ENCODE assay signal across 10 cellular contexts in the genomic region with DNA sequence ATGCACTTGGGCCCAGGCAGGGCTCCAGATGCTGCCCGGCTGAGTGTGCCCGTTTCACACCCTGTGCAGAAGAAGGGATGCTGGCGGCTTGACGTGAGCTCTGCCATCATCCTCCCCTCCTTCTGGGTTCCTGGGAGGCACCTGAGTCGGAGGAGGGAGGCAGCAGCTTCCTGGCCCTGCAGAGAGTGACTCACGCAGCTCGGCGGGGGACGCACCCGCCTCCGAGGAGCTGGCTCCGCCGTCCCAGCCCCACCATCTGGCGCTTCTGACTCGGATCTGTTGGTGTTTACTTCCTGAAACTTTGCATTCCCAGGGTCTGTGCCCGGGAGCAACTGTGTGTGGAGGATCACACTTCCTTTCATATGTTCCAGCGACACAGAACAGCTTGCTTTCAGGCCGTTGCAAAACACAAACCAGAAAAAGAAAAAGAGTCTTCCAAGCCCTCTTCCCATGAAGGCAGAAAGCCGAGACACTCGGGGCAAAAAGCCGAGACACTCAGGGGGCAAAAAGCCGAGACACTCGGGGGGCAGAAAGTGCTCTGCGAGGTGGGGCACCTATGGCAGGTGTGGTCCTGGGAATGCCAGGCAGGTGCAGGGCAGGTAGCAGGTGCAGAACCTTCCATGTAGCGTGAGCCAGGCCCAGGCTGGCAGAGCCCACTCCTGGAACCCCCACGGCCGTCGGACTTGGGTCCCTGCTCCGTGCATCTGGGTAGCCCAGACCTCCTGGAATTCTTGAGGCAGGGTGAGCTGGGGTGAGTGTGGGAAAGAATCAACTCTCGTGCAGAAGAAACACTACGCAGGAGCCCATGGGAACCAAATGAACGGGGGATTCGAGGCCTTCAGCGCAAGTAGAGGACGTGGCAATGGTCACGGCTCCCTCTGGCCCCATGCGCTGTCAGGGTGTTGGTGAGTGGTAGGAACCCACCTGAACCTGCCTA. TPM values are rescaled to one million over a fixed set of nuclear protein-coding genes. Genes with fewer than 3 reads are reported as not detected.
DNase-seq lines count a peak whose midpoint lies in the region; ATAC-seq and TF ChIP-seq lines count a peak whose summit lies in the region.
"Had no signal": no experiment of that assay in that cellular context is flagged by ENCODE, and none has a peak within 500 bp of the region (broad histone marks: within the 10 kb centered on the region; RNA-seq: fewer than 3 reads in every experiment).

No MANE protein-coding gene starts in this region.

- no peaks in the 10 kb centered on the region for H3K36me3 ChIP-seq in Panc1 (ENCODE audit: control insufficient read depth, insufficient read depth, low read length)
- H3K36me3 ChIP-seq in fibroblast of lung (ENCODE audit: control insufficient read depth, insufficient read depth, low read length) = no peaks in the 10 kb centered on the region

- H3K4me1 ChIP-seq in Panc1 (ENCODE audit: control insufficient read depth, insufficient read depth, low read length) = peaks cover 3% of the 10 kb centered on the region; the same call in 1 of the 2 replicates
- no peaks in the 10 kb centered on the region for H3K4me1 ChIP-seq in fibroblast of lung (ENCODE audit: control insufficient read depth, extremely low read depth, insufficient read depth, low read length)

- H3K4me3 ChIP-seq in Panc1 (ENCODE audit: low read depth in 2 of 2, low read length in 2 of 2) (peak overlapping the region in 1 of 2 experiments; percentile 7; a peak in 1 of 4 replicates), fibroblast of lung (replicated peaks in 1 of 4; ENCODE audit: control extremely low read depth in 1 of 4, insufficient read depth in 1 of 4, low read depth in 3 of 4, low read length in 4 of 4) (no peak overlapping the region)

- DNase-seq in DMS53 (lab: John Stamatoyannopoulos, UW) = peak; percentile 55
- no peak for DNase-seq in DMS53 treated with DMSO at 0.1 percent for 48 hours (lab: John Stamatoyannopoulos, UW; ENCODE audit: unreplicated experiment)
- no peak for DNase-seq in Panc1 (ENCODE audit: low read depth, low spot score)
- DNase-seq in fibroblast of lung (ENCODE audit: low read depth in 2 of 2) = peak; percentile 47 to 50
- peak; percentile 48 for DNase-seq in renal cortical epithelial cell (ENCODE audit: low read depth)
- DNase-seq in retina = no peak
- DNase-seq in NCI-H510A (lab: John Stamatoyannopoulos, UW) = no peak
- DNase-seq in cortex of kidney (lab: John Stamatoyannopoulos, UW) = no peak
- DNase-seq: naive B cell had no signal

- no peak overlapping the region for H2AFZ ChIP-seq in fibroblast of lung (ENCODE audit: low read length)

- H3K27me3 ChIP-seq in Panc1 (ENCODE audit: control insufficient read depth, insufficient read depth, low read length) (no peaks in the 10 kb centered on the region), fibroblast of lung (ENCODE audit: control insufficient read depth, insufficient read depth, low read length) (no peaks in the 10 kb centered on the region)

- H3K4me2 ChIP-seq in fibroblast of lung (ENCODE audit: extremely low read depth, insufficient read depth, low read length) = no peak overlapping the region

- ATAC-seq in Panc1 = peak; percentile 89

- no peak overlapping the region for H3K9ac ChIP-seq in fibroblast of lung (ENCODE audit: insufficient read depth, low read length)

- no peak for TF ChIP-seq CTCF in Panc1 (IDR thresholded peaks at IDR 0.05)
- TF ChIP-seq CTCF in fibroblast of lung (conservative IDR thresholded peaks at IDR 0.05 in 1 of 2, IDR thresholded peaks at IDR 0.05 in 1 of 2; ENCODE audit: low read depth in 1 of 2, low read length in 2 of 2) = no peak

- no peaks in the 10 kb centered on the region for H3K79me2 ChIP-seq in fibroblast of lung (ENCODE audit: control insufficient read depth, insufficient read depth, low read length)

- CTCF ChIA-PET in Panc1 (lab: Charles Lee) = no interaction called here

- in situ Hi-C loops in Panc1 (cut with HindIII; ENCODE audit: low pct_unique_long_range_greater_than_20kb, low sequenced_read_pairs) = no loop called here

- intact Hi-C loops in Panc1 (cut with micrococcal nuclease; ENCODE audit: unreplicated experiment) = no loop called here

- no peaks in the 10 kb centered on the region for H3K9me3 ChIP-seq in Panc1 (ENCODE audit: control insufficient read depth, insufficient read depth, low read depth, low read length)
- no peaks in the 10 kb centered on the region for H3K9me3 ChIP-seq in fibroblast of lung (ENCODE audit: control insufficient read depth, insufficient read depth, low read depth, low read length)

- BruUV-seq in Panc1 (replicated peaks; lab: Mats Ljungman, UMichigan) = no TSS peak

- H3K27ac ChIP-seq in Panc1 (ENCODE audit: low read length) (no peak overlapping the region), fibroblast of lung (ENCODE audit: insufficient read depth, low read length) (no peak overlapping the region)
- H3K27ac ChIP-seq: 22Rv1 had no signal

- POLR2A ChIA-PET in Panc1 (lab: Charles Lee) = no interaction called here

- no peaks in the 10 kb centered on the region for H4K20me1 ChIP-seq in fibroblast of lung (ENCODE audit: control insufficient read depth, extremely low read depth, insufficient read depth, low read length)

RNA-seq across cellular contexts. Expression of gene GALNT9, which starts 27.6 kb away (rescaled TPM):
- 0.33 TPM for total RNA-seq in Panc1 (2021; ENCODE audit: unreplicated experiment)
- polyA plus RNA-seq in Panc1 (2012; ENCODE audit: insufficient read length) = 0.67 TPM
- total RNA-seq in fibroblast of lung = 0.51 and 2.8 TPM in 2 replicates
- polyA plus RNA-seq in fibroblast of lung = 0.10 and 2.0 TPM in 2 replicates
- 0.29 and 4.9 TPM in 2 replicates for polyA plus RNA-seq in fibroblast of lung (2012)
- 2.8 TPM in 1 of 2 replicates, not detected in the other for polyA minus RNA-seq in fibroblast of lung (ENCODE audit: low replicate concordance)
- total RNA-seq in renal cortical epithelial cell = 0.35 and 4.2 TPM in 2 replicates

Comparison
In these comparisons a context has a peak if more than half of its experiments do, and no peak if none do; other contexts are left out.
1. DNase-seq: peak in DMS53 (single experiment), fibroblast of lung (2 of 2) and renal cortical epithelial cell (single experiment); none in DMS53 treated with DMSO at 0.1 percent for 48 hours (single experiment), Panc1 (single experiment), retina (single experiment), NCI-H510A (single experiment) and cortex of kidney (single experiment).